Comparison of ENCODE assay signal across 19 cellular contexts in genomic region chr9:108274971-108275370, GRCh38.
"Had no signal": no experiment of that assay in that cellular context is flagged by ENCODE, and none has a peak within 500 bp of the region (broad histone marks: within the 10 kb centered on the region; RNA-seq: fewer than 3 reads in every experiment).

No MANE protein-coding gene starts in this region.

- H3K4me1 ChIP-seq: uterus had no signal

- ATAC-seq: heart left ventricle; left colon; left ventricle myocardium superior; pancreas; right cardiac atrium; stimulated activated memory B cell treated with anti-CD40 and anti-IgM and Interleukin-4, amounts not matched to agents 10 μg/mL and 1 μg/mL and 100 μg/mL, for 72 hours had no signal

- H3K27me3 ChIP-seq: heart left ventricle, pancreas, tibial artery, upper lobe of left lung, uterus had no signal

- H3K4me3 ChIP-seq: heart left ventricle, lung, pancreas, tibial artery, upper lobe of left lung, uterus had no signal

- H3K36me3 ChIP-seq: heart left ventricle, pancreas, tibial artery, upper lobe of left lung, uterus had no signal

- DNase-seq: effector CD4-positive, alpha-beta T cell; endodermal cell; erythroblast; heart left ventricle; hippocampal formation; left colon; left ventricle myocardium superior; mesenchymal stem cell; midbrain; naive B cell; occipital lobe; pancreas; right cardiac atrium; stimulated activated CD4-positive, alpha-beta T cell treated with anti-CD3 and anti-CD28 coated beads, Interleukin-4, amount 100 ng/mL, for 1 hour; tibial artery; upper lobe of left lung; uterus had no signal

- H3K9me3 ChIP-seq: heart left ventricle, pancreas, tibial artery, upper lobe of left lung, uterus had no signal

- H3K27ac ChIP-seq: heart left ventricle, pancreas, tibial artery, upper lobe of left lung, uterus had no signal
